22 cellular contexts compared by ENCODE assay signal in the genomic region with DNA sequence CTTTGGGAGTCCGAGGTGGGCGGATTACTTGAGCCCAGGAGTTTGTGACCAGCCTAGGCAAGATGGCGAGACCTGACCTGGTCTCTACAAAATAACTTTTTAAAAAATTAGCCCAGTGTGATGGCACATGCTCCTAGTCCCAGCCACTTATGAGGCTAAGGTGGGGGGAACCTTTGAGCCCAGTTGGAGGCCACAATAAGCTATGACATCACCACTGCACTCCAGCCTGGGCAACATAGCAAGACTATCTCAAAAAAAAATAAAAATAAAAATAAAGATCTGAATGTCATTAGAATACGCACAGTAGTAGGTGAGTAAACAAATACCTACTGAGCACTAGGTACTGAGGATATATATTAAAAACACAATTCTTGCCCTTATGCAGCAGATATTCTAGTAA. TPM values are rescaled to one million over a fixed set of nuclear protein-coding genes. Genes with fewer than 3 reads are reported as not detected.
DNase-seq lines count a peak whose midpoint lies in the region; ATAC-seq and TF ChIP-seq lines count a peak whose summit lies in the region.
"Had no signal": no experiment of that assay in that cellular context is flagged by ENCODE, and none has a peak within 500 bp of the region (broad histone marks: within the 10 kb centered on the region; RNA-seq: fewer than 3 reads in every experiment).

No MANE protein-coding gene starts in this region.

- H3K9me3 Mint-ChIP-seq in stimulated activated naive CD8-positive, alpha-beta T cell treated with anti-CD3 and anti-CD28 coated beads, Interleukin-15, Interleukin-2, amounts not matched to agents 100 ng/mL and 50 ng/mL, for 24 hours: no peaks in the 10 kb centered on the region
- no peaks in the 10 kb centered on the region for H3K9me3 Mint-ChIP-seq in dendritic cell treated with granulocyte-macrophage colony-stimulating factor and Interleukin-4, amounts not matched to agents 40 ng/mL and 50 ng/mL, for 4 days
- H3K9me3 Mint-ChIP-seq: activated B cell treated with CpG ODN at 0.5 μM for 24 hours had no signal

- H3K27me3 Mint-ChIP-seq in stimulated activated naive CD8-positive, alpha-beta T cell treated with anti-CD3 and anti-CD28 coated beads, Interleukin-15, Interleukin-2, amounts not matched to agents 100 ng/mL and 50 ng/mL, for 24 hours: no peaks in the 10 kb centered on the region
- H3K27me3 Mint-ChIP-seq in dendritic cell treated with granulocyte-macrophage colony-stimulating factor and Interleukin-4, amounts not matched to agents 40 ng/mL and 50 ng/mL, for 4 days: no peaks in the 10 kb centered on the region
- H3K27me3 Mint-ChIP-seq: activated B cell treated with CpG ODN at 0.5 μM for 24 hours had no signal

- H2AFZ ChIP-seq in osteoblast (ENCODE audit: low read length): no peak overlapping the region

- H3K4me3 ChIP-seq in muscle layer of duodenum (ENCODE audit: low read depth in 1 of 2, low read length in 2 of 2) (no peak overlapping the region), sigmoid colon (no peak overlapping the region), foreskin fibroblast (ENCODE audit: low read depth in 1 of 2, low read length in 2 of 2) (peak overlapping the region in 1 of 2 donors; percentile 77), osteoblast (ENCODE audit: insufficient read depth, low read length) (no peak overlapping the region)
- H3K4me3 ChIP-seq: colonic mucosa, mucosa of descending colon had no signal

- 96% methylated on average over 4 of the region's 4 CpGs for WGBS in sigmoid colon, 2 donors

- no peak for DNase-seq in stimulated activated naive CD8-positive, alpha-beta T cell treated with anti-CD3 and anti-CD28 coated beads, Interleukin-15, Interleukin-2, amounts not matched to agents 100 U/mL and 50 U/mL, for 24 hours
- DNase-seq in sigmoid colon: no peak
- no peak for DNase-seq in foreskin fibroblast
- DNase-seq in osteoblast (ENCODE audit: insufficient read length, low spot score, missing footprints): no peak
- DNase-seq: activated B cell treated with CpG ODN at 0.5 μM for 24 hours; activated CD4-positive, alpha-beta T cell treated with anti-CD3 and anti-CD28 coated beads, Interleukin-2, amount 50 U/mL, for 4 hours; activated gamma-delta T cell treated with Interleukin-2 at 50 U/mL for 16 hours; C1 segment of cervical spinal cord; colonic mucosa; EL; H7; KBM-7; mucosa of descending colon; MV-4-11; NCI-H1694; NCI-H748 treated with DMSO at 0.1 percent for 48 hours; nucleus accumbens; T-helper 9 cell had no signal

- peaks cover 73% of the 10 kb centered on the region for H3K79me2 ChIP-seq in osteoblast (ENCODE audit: insufficient read depth, low read length)

- H3K4me1 Mint-ChIP-seq in stimulated activated naive CD8-positive, alpha-beta T cell treated with anti-CD3 and anti-CD28 coated beads, Interleukin-15, Interleukin-2, amounts not matched to agents 100 ng/mL and 50 ng/mL, for 24 hours (ENCODE audit: low read depth): peaks cover 57% of the 10 kb centered on the region
- H3K4me1 Mint-ChIP-seq in dendritic cell treated with granulocyte-macrophage colony-stimulating factor and Interleukin-4, amounts not matched to agents 40 ng/mL and 50 ng/mL, for 4 days (ENCODE audit: low read depth): peaks cover 72% of the 10 kb centered on the region

- TF ChIP-seq CTCF in sigmoid colon (IDR thresholded peaks at IDR 0.05) (no peak), foreskin fibroblast (IDR thresholded peaks at IDR 0.05; ENCODE audit: low read depth, low read length) (no peak), osteoblast (IDR thresholded peaks at IDR 0.05; ENCODE audit: extremely low read depth, low read depth, low read length) (no peak)

- peaks cover 0 to 11% of the 10 kb centered on the region in 2 donors for H3K36me3 ChIP-seq in muscle layer of duodenum (ENCODE audit: control insufficient read depth in 1 of 2, insufficient read depth in 2 of 2, low read length in 2 of 2)
- no peaks in the 10 kb centered on the region for H3K36me3 ChIP-seq in sigmoid colon
- H3K36me3 ChIP-seq in osteoblast (ENCODE audit: insufficient read depth, low read length): no peaks in the 10 kb centered on the region
- H3K36me3 ChIP-seq: colonic mucosa had no signal

- no peak for TF ChIP-seq POLR2A in sigmoid colon (IDR thresholded peaks at IDR 0.05)

- no peak overlapping the region for H3K27ac Mint-ChIP-seq in stimulated activated naive CD8-positive, alpha-beta T cell treated with anti-CD3 and anti-CD28 coated beads, Interleukin-15, Interleukin-2, amounts not matched to agents 100 ng/mL and 50 ng/mL, for 24 hours
- H3K27ac Mint-ChIP-seq in dendritic cell treated with granulocyte-macrophage colony-stimulating factor and Interleukin-4, amounts not matched to agents 40 ng/mL and 50 ng/mL, for 4 days: no peak overlapping the region
- H3K27ac Mint-ChIP-seq: activated B cell treated with CpG ODN at 0.5 μM for 24 hours had no signal

- H3K4me1 ChIP-seq in muscle layer of duodenum (ENCODE audit: control insufficient read depth in 1 of 2, insufficient read depth in 2 of 2, low read length in 2 of 2) (peaks cover 8 to 33% of the 10 kb centered on the region in 2 donors), sigmoid colon (peaks cover 0 to 69% (median 59%) of the 10 kb centered on the region in 4 donors), osteoblast (ENCODE audit: insufficient read depth, low read length) (peaks cover 24% of the 10 kb centered on the region)
- H3K4me1 ChIP-seq: colonic mucosa had no signal

- intact Hi-C loops in dendritic cell treated with granulocyte-macrophage colony-stimulating factor and Interleukin-4, amounts not matched to agents 40 ng/mL and 50 ng/mL, for 4 days (cut with micrococcal nuclease): no loop called here
- intact Hi-C loops in sigmoid colon (cut with DNase I): loop anchor here (10.0 kb wide), 3 partner anchors 123 to 153 kb away; a partner anchor contains a TSS

- ATAC-seq in stimulated activated naive CD8-positive, alpha-beta T cell treated with anti-CD3 and anti-CD28 coated beads, Interleukin-15, Interleukin-2, amounts not matched to agents 100 U/mL and 50 U/mL, for 24 hours: no peak
- no peak for ATAC-seq in HG03135 (IDR thresholded peaks at IDR 0.05; ENCODE audit: unreplicated experiment)
- ATAC-seq: mucosa of descending colon had no signal

- TF ChIP-seq EP300 in sigmoid colon (IDR thresholded peaks at IDR 0.05): no peak

- H3K36me3 Mint-ChIP-seq in stimulated activated naive CD8-positive, alpha-beta T cell treated with anti-CD3 and anti-CD28 coated beads, Interleukin-15, Interleukin-2, amounts not matched to agents 100 ng/mL and 50 ng/mL, for 24 hours (ENCODE audit: low read depth): peaks cover 13% of the 10 kb centered on the region
- peaks cover 33% of the 10 kb centered on the region for H3K36me3 Mint-ChIP-seq in dendritic cell treated with granulocyte-macrophage colony-stimulating factor and Interleukin-4, amounts not matched to agents 40 ng/mL and 50 ng/mL, for 4 days (ENCODE audit: low read depth)

- peaks cover 55% of the 10 kb centered on the region for H4K20me1 ChIP-seq in osteoblast (ENCODE audit: insufficient read depth, low read length)

- H3K27me3 ChIP-seq in muscle layer of duodenum (ENCODE audit: low read depth, low read length) (no peaks in the 10 kb centered on the region), sigmoid colon (no peaks in the 10 kb centered on the region), osteoblast (ENCODE audit: insufficient read depth, low read length) (no peaks in the 10 kb centered on the region)
- H3K27me3 ChIP-seq: colonic mucosa had no signal

- H3K4me3 Mint-ChIP-seq in stimulated activated naive CD8-positive, alpha-beta T cell treated with anti-CD3 and anti-CD28 coated beads, Interleukin-15, Interleukin-2, amounts not matched to agents 100 ng/mL and 50 ng/mL, for 24 hours: peak overlapping the region; percentile 31
- H3K4me3 Mint-ChIP-seq in dendritic cell treated with granulocyte-macrophage colony-stimulating factor and Interleukin-4, amounts not matched to agents 40 ng/mL and 50 ng/mL, for 4 days: peak overlapping the region; percentile 20
- H3K4me3 Mint-ChIP-seq: activated B cell treated with CpG ODN at 0.5 μM for 24 hours had no signal

- no peaks in the 10 kb centered on the region for H3K9me3 ChIP-seq in muscle layer of duodenum (ENCODE audit: control insufficient read depth in 1 of 2, low read length in 2 of 2)
- no peaks in the 10 kb centered on the region for H3K9me3 ChIP-seq in sigmoid colon
- H3K9me3 ChIP-seq in osteoblast (ENCODE audit: low read depth, low read length): no peaks in the 10 kb centered on the region
- H3K9me3 ChIP-seq: colonic mucosa, mucosa of descending colon had no signal

- peak overlapping the region; percentile 87 for H3K27ac ChIP-seq in muscle layer of duodenum (ENCODE audit: low read length)
- H3K27ac ChIP-seq in sigmoid colon: peak overlapping the region in 2 of 4 donors; percentile 96 to 98
- H3K27ac ChIP-seq in osteoblast (ENCODE audit: low read depth, low read length): no peak overlapping the region
- H3K27ac ChIP-seq: colonic mucosa had no signal

- no peak overlapping the region for H3K4me2 ChIP-seq in osteoblast (ENCODE audit: insufficient read depth, low read length)

RNA-seq across cellular contexts. Expression of a gene that starts 3.1 kb away (rescaled TPM):
- total RNA-seq in sigmoid colon: 10 to 100 TPM; 23.5 to 37.4 (median 29.9) TPM
- 10 to 100 TPM; 18.1 to 34.2 (median 21.5) TPM for polyA plus RNA-seq in sigmoid colon
- 41.8 and 43.1 TPM in 2 replicates for total RNA-seq in osteoblast
